In genomic region chr1:10106756-10107479, GRCh38 we compare ENCODE assay signal across 2 cellular contexts.
TF ChIP-seq lines count a peak whose summit lies in the region.

No MANE protein-coding gene starts in this region.

TF ChIP-seq in SK-N-SH, 30 proteins besides CTCF, POLR2A, EP300 and RAD21 (continued from another document):
- no peak for TF ChIP-seq ZBTB33 (IDR thresholded peaks at IDR 0.05; ENCODE audit: borderline replicate concordance, low read depth)
- no peak for TF ChIP-seq TAF1 (IDR thresholded peaks at IDR 0.05; ENCODE audit: borderline replicate concordance, low read depth, low read length)
- TF ChIP-seq RCOR1 (IDR thresholded peaks at IDR 0.05; ENCODE audit: low read length) = no peak
- no peak for TF ChIP-seq IRF3 (IDR thresholded peaks at IDR 0.05; ENCODE audit: low read depth, low read length)
- TF ChIP-seq PBX3 (IDR thresholded peaks at IDR 0.05) = no peak
- TF ChIP-seq NRF1 (IDR thresholded peaks at IDR 0.05; ENCODE audit: low read depth, low read length) = no peak
- no peak for TF ChIP-seq FOXM1 (IDR thresholded peaks at IDR 0.05; ENCODE audit: low read depth)
TF ChIP-seq in SK-N-SH: peak in this region for 0.

TF ChIP-seq in SK-N-SH treated with all-trans-retinoic acid at 6 μM for 48 hours, 23 proteins besides CTCF, POLR2A, EP300 and RAD21 (continued from another document):
- TF ChIP-seq CREB5 (CRISPR knock-in tag; IDR thresholded peaks at IDR 0.05; ENCODE audit: low read depth) = no peak
- TF ChIP-seq ARNTL (CRISPR knock-in tag; IDR thresholded peaks at IDR 0.05; ENCODE audit: borderline replicate concordance, low read depth) = no peak
- TF ChIP-seq ZFP3 (CRISPR knock-in tag; IDR thresholded peaks at IDR 0.05) = no peak
- no peak for TF ChIP-seq GLIS3 (CRISPR knock-in tag; IDR thresholded peaks at IDR 0.05)
- no peak for TF ChIP-seq CSRNP3 (CRISPR knock-in tag; IDR thresholded peaks at IDR 0.05)
- TF ChIP-seq ISL1 (CRISPR knock-in tag; IDR thresholded peaks at IDR 0.05) = no peak
